In genomic region chr1:180909462-180909976, GRCh38 we compare ENCODE assay signal across 14 cellular contexts. TPM values are rescaled to one million over a fixed set of nuclear protein-coding genes. Genes with fewer than 3 reads are reported as not detected.
DNase-seq lines count a peak whose midpoint lies in the region; ATAC-seq and TF ChIP-seq lines count a peak whose summit lies in the region.
"Had no signal": no experiment of that assay in that cellular context is flagged by ENCODE, and none has a peak within 500 bp of the region (broad histone marks: within the 10 kb centered on the region; RNA-seq: fewer than 3 reads in every experiment).

No MANE protein-coding gene starts in this region.

- H3K36me3 Mint-ChIP-seq in Caco-2 (ENCODE audit: insufficient read depth, unreplicated experiment) = no peaks in the 10 kb centered on the region
- no peaks in the 10 kb centered on the region; the same call in 2 of the 3 replicates for H3K36me3 Mint-ChIP-seq in GM23338 (ENCODE audit: low read depth)
- H3K36me3 Mint-ChIP-seq: neural progenitor cell had no signal

- H3K36me3 ChIP-seq in Caco-2 (ENCODE audit: control insufficient read depth, insufficient read depth, low read length) (no peaks in the 10 kb centered on the region), GM23338 (ENCODE audit: insufficient read depth) (no peaks in the 10 kb centered on the region)
- H3K36me3 ChIP-seq: neural progenitor cell, upper lobe of left lung had no signal

- H3K27me3 ChIP-seq in Caco-2 (replicated peaks; ENCODE audit: control insufficient read depth, insufficient read depth, low read length) (no peaks in the 10 kb centered on the region), GM23338 (ENCODE audit: insufficient read depth) (peaks cover 28% of the 10 kb centered on the region)

- H3K4me1 ChIP-seq in Caco-2 (peaks cover 10% of the 10 kb centered on the region), GM23338 (ENCODE audit: insufficient read depth) (peaks cover 6% of the 10 kb centered on the region; the same call in 1 of the 2 replicates)
- H3K4me1 ChIP-seq: neural progenitor cell had no signal

- H3K9me3 ChIP-seq in Caco-2 = no peaks in the 10 kb centered on the region
- H3K9me3 ChIP-seq: upper lobe of left lung had no signal

- no peaks in the 10 kb centered on the region for H4K20me1 ChIP-seq in GM23338 (replicated peaks; ENCODE audit: insufficient read depth)

- H3K27ac ChIP-seq in GM23338 (ENCODE audit: low read depth) = no peak overlapping the region
- H3K27ac ChIP-seq: neural progenitor cell, upper lobe of left lung had no signal

- H3K9me2 ChIP-seq in GM23338 (ENCODE audit: insufficient read depth) = no peaks in the 10 kb centered on the region

- H3K4me3 ChIP-seq in Caco-2 (ENCODE audit: low read depth, low read length) (no peak overlapping the region), GM23338 (no peak overlapping the region)
- H3K4me3 ChIP-seq: neural progenitor cell, upper lobe of left lung had no signal

- H3K27me3 Mint-ChIP-seq in Caco-2 (ENCODE audit: insufficient read depth, unreplicated experiment) (no peaks in the 10 kb centered on the region), GM23338 (ENCODE audit: insufficient read depth, low read depth, poor library complexity) (peaks cover 12% of the 10 kb centered on the region)

- H3K27ac Mint-ChIP-seq in Caco-2 (ENCODE audit: unreplicated experiment) (peak overlapping the region; percentile 3), GM23338 (no peak overlapping the region)
- H3K27ac Mint-ChIP-seq: dendritic cell treated with granulocyte-macrophage colony-stimulating factor and Interleukin-4, amounts not matched to agents 40 ng/mL and 50 ng/mL, for 4 days; neural progenitor cell had no signal

- no peaks in the 10 kb centered on the region for H3K79me2 ChIP-seq in GM23338 (replicated peaks; ENCODE audit: insufficient read depth)

- TF ChIP-seq CTCF in Caco-2 (IDR thresholded peaks at IDR 0.05; ENCODE audit: insufficient read depth in 1 of 2, low read depth in 1 of 2, low read length in 1 of 2, severe bottlenecking in 1 of 2, unreplicated experiment in 1 of 2) (no peak), GM23338 (conservative IDR thresholded peaks at IDR 0.05; ENCODE audit: low read depth in 2 of 2) (no peak)

- ATAC-seq in GM23338 (no peak), HG03196 (IDR thresholded peaks at IDR 0.05; ENCODE audit: unreplicated experiment) (peak; percentile 44)

- intact Hi-C loops in Caco-2 (cut with micrococcal nuclease; ENCODE audit: unreplicated experiment) = no loop called here

- H3K4me3 Mint-ChIP-seq in Caco-2 (ENCODE audit: unreplicated experiment) (no peak overlapping the region), GM23338 (no peak overlapping the region)
- H3K4me3 Mint-ChIP-seq: dendritic cell treated with granulocyte-macrophage colony-stimulating factor and Interleukin-4, amounts not matched to agents 40 ng/mL and 50 ng/mL, for 4 days; neural progenitor cell had no signal

- H3K4me1 Mint-ChIP-seq in Caco-2 (ENCODE audit: low read depth, unreplicated experiment) (peaks cover 13% of the 10 kb centered on the region), GM23338 (peaks cover 28% of the 10 kb centered on the region; the same call in 2 of the 3 replicates)

- H3F3A ChIP-seq in GM23338 (replicated peaks; ENCODE audit: low read depth) = no peaks in the 10 kb centered on the region

- no peak for DNase-seq in Caco-2
- DNase-seq in GM23338 (ENCODE audit: low spot score) = no peak
- DNase-seq in AG20443 (ENCODE audit: low spot score) = no peak
- DNase-seq in globus pallidus (ENCODE audit: low spot score) = no peak
- DNase-seq in HUDEP-2 (lab: John Stamatoyannopoulos, UW; ENCODE audit: unreplicated experiment in 76 of 76) = no peak
- no peak for DNase-seq in NCI-H1694 treated with DMSO at 0.1 percent for 48 hours (lab: John Stamatoyannopoulos, UW)
- DNase-seq: DMS53, NCI-H446 treated with DMSO at 0.1 percent for 48 hours, T-helper 9 cell, upper lobe of left lung had no signal

- POLR2A ChIA-PET in Caco-2 (lab: Charles Lee) = no interaction called here

- no peak overlapping the region for H2AFZ ChIP-seq in GM23338
- H2AFZ ChIP-seq: neural progenitor cell had no signal

- peak; percentile 75 for TF ChIP-seq POLR2A in GM19099 (IDR thresholded peaks at IDR 0.05; ENCODE audit: extremely low read depth, insufficient read length, low read depth)

- H3K4me2 ChIP-seq in GM23338 = 0 out of 2 replicates have a peak overlapping the region, but pooled peaks have one; percentile 6
- H3K4me2 ChIP-seq: neural progenitor cell had no signal

- CTCF ChIA-PET in Caco-2 (lab: Charles Lee) = no interaction called here

- H3K9me3 Mint-ChIP-seq in Caco-2 (ENCODE audit: unreplicated experiment) = no peaks in the 10 kb centered on the region
- H3K9me3 Mint-ChIP-seq in GM23338 = no peaks in the 10 kb centered on the region; the same call in 2 of the 3 replicates
- H3K9me3 Mint-ChIP-seq: neural progenitor cell had no signal

- no TSS peak for BruUV-seq in Caco-2 (replicated peaks; lab: Mats Ljungman, UMichigan)

TF ChIP-seq in GM23338, 12 proteins besides CTCF, POLR2A, EP300 and RAD21:
- no peak for TF ChIP-seq CREB1 (CRISPR knock-in tag; IDR thresholded peaks at IDR 0.05; ENCODE audit: low read depth)
- no peak for TF ChIP-seq ZNF114 (CRISPR knock-in tag; IDR thresholded peaks at IDR 0.05)

RNA-seq across cellular contexts. Expression of gene KIAA1614, which starts 3.2 kb away (rescaled TPM):
- 0.26 and 0.29 TPM in 2 replicates for total RNA-seq in Caco-2 (2022)
- total RNA-seq in GM23338 (2014; rRNA removed; shearing (Covaris generic)) = 1.8 and 2.3 TPM in 2 replicates
- polyA plus RNA-seq in GM23338 (2016; fragmentation: Nextera tagmentation; extraction: Ambion mirVana) = 0.80 and 1.1 TPM in 2 replicates
